In the genomic region with DNA sequence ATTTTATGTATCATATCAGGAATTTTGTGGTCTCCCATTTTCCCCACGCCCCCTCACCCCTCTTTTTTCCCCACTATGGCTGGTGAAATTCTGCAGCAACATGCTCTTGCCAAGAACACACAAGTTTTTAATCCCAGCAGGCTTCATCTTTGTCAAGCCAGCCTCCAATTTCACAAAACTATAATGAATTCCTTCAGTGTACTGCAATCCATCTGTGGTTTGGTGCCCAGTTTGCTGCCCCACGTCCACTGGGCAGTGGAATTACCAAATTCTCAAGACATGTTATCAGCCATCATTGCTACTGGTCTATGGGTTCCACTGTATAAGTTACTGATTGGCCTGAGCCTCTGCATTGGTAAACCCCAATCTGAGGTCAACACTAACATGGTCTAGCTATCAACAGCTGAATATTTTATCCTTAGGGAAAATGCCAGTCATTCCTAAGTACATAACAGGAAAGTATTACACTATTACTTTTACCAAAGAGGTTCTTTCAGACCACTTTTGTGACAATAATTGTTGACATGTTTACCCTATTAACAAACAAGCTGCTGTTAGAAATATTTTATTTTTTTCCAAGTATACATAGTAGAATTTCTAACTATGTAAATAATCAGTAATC, we compare ENCODE assay signal across 8 cellular contexts. TPM values are rescaled to one million over a fixed set of nuclear protein-coding genes. Genes with fewer than 3 reads are reported as not detected.
DNase-seq lines count a peak whose midpoint lies in the region; ATAC-seq, FAIRE-seq and TF ChIP-seq lines count a peak whose summit lies in the region.

No MANE protein-coding gene starts in this region.

- no peak overlapping the region for H3K23ac ChIP-seq in H9 (ENCODE audit: insufficient read length, low read depth, low read length)

- peaks cover 21% of the 10 kb centered on the region; the same call in 1 of the 2 replicates for H3K79me2 ChIP-seq in H9 (ENCODE audit: insufficient read depth, low read length)
- peaks cover 33% of the 10 kb centered on the region for H3K79me2 ChIP-seq in smooth muscle cell (ENCODE audit: low read depth)

- H3K27ac Mint-ChIP-seq in H9 = peak overlapping the region in 1 of 3 experiments; percentile 46; a peak in 1 of 7 replicates
- peak overlapping the region; percentile 95 for H3K27ac Mint-ChIP-seq in activated B cell treated with CpG ODN at 0.5 μM for 24 hours
- peak overlapping the region; percentile 91 to 100 (median 94) for H3K27ac Mint-ChIP-seq in immature natural killer cell

- H4K20me1 ChIP-seq in H9 (ENCODE audit: control insufficient read depth, insufficient read depth, insufficient read length) (no peaks in the 10 kb centered on the region), smooth muscle cell (ENCODE audit: low read depth) (peaks cover 30% of the 10 kb centered on the region)

- peaks cover 6% of the 10 kb centered on the region for H3K23me2 ChIP-seq in H9 (ENCODE audit: insufficient read length, low read depth, low read length, poor library complexity, severe bottlenecking)

- no peak overlapping the region for H2BK15ac ChIP-seq in H9 (ENCODE audit: low read depth, low read length)

- H2AFZ ChIP-seq in H9 (ENCODE audit: low read length) (no peak overlapping the region), smooth muscle cell (ENCODE audit: low read depth) (no peak overlapping the region)

- H2BK5ac ChIP-seq in H9 (ENCODE audit: insufficient read length, low read length) = no peak overlapping the region

- no peak overlapping the region for H3K4me3 ChIP-seq in smooth muscle cell

- H3K4me2 ChIP-seq in H9 (ENCODE audit: insufficient read depth, insufficient read length, low read length) = no peak overlapping the region
- peak overlapping the region; percentile 84 for H3K4me2 ChIP-seq in smooth muscle cell

- H3K56ac ChIP-seq in H9 (ENCODE audit: insufficient read length, low read depth, low read length) = no peak overlapping the region

- H3K27me3 Mint-ChIP-seq in H9 (ENCODE audit: low read depth) = no peaks in the 10 kb centered on the region; the same call in 1 of the 2 replicates
- H3K27me3 Mint-ChIP-seq in activated B cell treated with CpG ODN at 0.5 μM for 24 hours = no peaks in the 10 kb centered on the region
- H3K27me3 Mint-ChIP-seq in immature natural killer cell (ENCODE audit: low read depth in 3 of 3) = peaks cover 5 to 16% (median 6%) of the 10 kb centered on the region in 3 donors

- no peak overlapping the region for H2BK12ac ChIP-seq in H9 (ENCODE audit: insufficient read length, low read depth, low read length)

- H3K18ac ChIP-seq in H9 (ENCODE audit: insufficient read length, low read depth, low read length) = no peak overlapping the region

- H3F3A ChIP-seq in smooth muscle cell (ENCODE audit: low read depth) = peaks cover 11% of the 10 kb centered on the region

- H3K27me3 ChIP-seq in H9 (ENCODE audit: insufficient read depth, low read length) (no peaks in the 10 kb centered on the region), smooth muscle cell (ENCODE audit: low read depth) (no peaks in the 10 kb centered on the region)

- peaks cover 3% of the 10 kb centered on the region for H3K79me1 ChIP-seq in H9 (ENCODE audit: insufficient read depth, low read depth, low read length, poor library complexity, severe bottlenecking)

- H3K36me3 Mint-ChIP-seq in H9 (ENCODE audit: insufficient read depth in 1 of 3, low read depth in 3 of 3) (0 out of 7 replicates have a peak, but pooled peaks cover 0 to 3% (median 0%) of the 10 kb centered on the region in 3 experiments), activated B cell treated with CpG ODN at 0.5 μM for 24 hours (ENCODE audit: low read depth) (peaks cover 18% of the 10 kb centered on the region), immature natural killer cell (peaks cover 0 to 6% (median 0%) of the 10 kb centered on the region in 3 donors)

- peak overlapping the region; percentile 85 for H2BK120ac ChIP-seq in H9 (ENCODE audit: low read depth, low read length, poor library complexity, severe bottlenecking)

- WGBS in H9 (ENCODE audit: extremely low coverage, insufficient read length, low lambda C conversion rate) = no CpG with 5 or more reads among the region's 2 CpGs
- WGBS in smooth muscle cell (ENCODE audit: low lambda C conversion rate) = 66% methylated on average over 2 of the region's 2 CpGs

- H3K4ac ChIP-seq in H9 (ENCODE audit: low read depth, low read length) = no peak overlapping the region

- CTCF ChIA-PET in activated B cell treated with CpG ODN at 0.5 μM for 24 hours (lab: Charles Lee) = interaction anchor here (1.1 kb wide), 1 partner anchor 123 kb away, joined by 4 read pairs; no protein-coding TSS in a partner anchor

- H2BK20ac ChIP-seq in H9 (ENCODE audit: low read depth, low read length, poor library complexity, severe bottlenecking) = no peak overlapping the region

- H3K14ac ChIP-seq in H9 (ENCODE audit: insufficient read depth, low read length) = no peak overlapping the region

- H4K8ac ChIP-seq in H9 (replicated peaks; ENCODE audit: insufficient read length, low read depth, low read length) = no peak overlapping the region

- H3K9me3 ChIP-seq in H9 (ENCODE audit: control insufficient read depth, low read depth, low read length) (no peaks in the 10 kb centered on the region), smooth muscle cell (replicated peaks; ENCODE audit: low read depth) (no peaks in the 10 kb centered on the region)

- no peak overlapping the region for H4K5ac ChIP-seq in H9 (ENCODE audit: insufficient read length, low read depth, low read length)

- ATAC-seq in activated B cell treated with CpG ODN at 0.5 μM for 24 hours (ENCODE audit: low read depth) (no peak), sciatic nerve (no peak)

- H3K27ac ChIP-seq in H9 (ENCODE audit: insufficient read length, low read depth, low read length) (peak overlapping the region; percentile 95), smooth muscle cell (ENCODE audit: low read depth) (peak overlapping the region; percentile 100)

- no peaks in the 10 kb centered on the region; a peak in 1 of 5 replicates for H3K9me3 Mint-ChIP-seq in H9
- no peaks in the 10 kb centered on the region for H3K9me3 Mint-ChIP-seq in activated B cell treated with CpG ODN at 0.5 μM for 24 hours
- no peaks in the 10 kb centered on the region for H3K9me3 Mint-ChIP-seq in immature natural killer cell

- H3K4me1 ChIP-seq in H9 (ENCODE audit: insufficient read depth, low read length) = no peaks in the 10 kb centered on the region; the same call in 1 of the 2 replicates
- peaks cover 21% of the 10 kb centered on the region for H3K4me1 ChIP-seq in smooth muscle cell (ENCODE audit: low read depth)

- no peak for TF ChIP-seq CTCF in H9 (conservative IDR thresholded peaks at IDR 0.05)
- TF ChIP-seq CTCF in activated B cell treated with CpG ODN at 0.5 μM for 24 hours (IDR thresholded peaks at IDR 0.05) = no peak
- no peak for TF ChIP-seq CTCF in smooth muscle cell (IDR thresholded peaks at IDR 0.05; ENCODE audit: borderline replicate concordance, insufficient read depth, poor library complexity, severe bottlenecking)

- H3K9ac ChIP-seq in H9 (ENCODE audit: extremely low read depth, insufficient read length, low read length) (no peak overlapping the region), smooth muscle cell (ENCODE audit: low read depth) (peak overlapping the region; percentile 96)

- H3K4me3 Mint-ChIP-seq in H9 (peak overlapping the region in 1 of 2 experiments; percentile 8; a peak in 1 of 5 replicates), activated B cell treated with CpG ODN at 0.5 μM for 24 hours (peak overlapping the region; percentile 12), immature natural killer cell (peak overlapping the region; percentile 12 to 100 (median 95))

- peaks cover 29 to 32% of the 10 kb centered on the region in 2 experiments for H3K4me1 Mint-ChIP-seq in H9
- peaks cover 36% of the 10 kb centered on the region for H3K4me1 Mint-ChIP-seq in activated B cell treated with CpG ODN at 0.5 μM for 24 hours
- peaks cover 21 to 34% of the 10 kb centered on the region in 2 donors for H3K4me1 Mint-ChIP-seq in immature natural killer cell

- H4K91ac ChIP-seq in H9 (ENCODE audit: insufficient read length, low read depth, low read length) = no peak overlapping the region

- in situ Hi-C loops in G401 (cut with HindIII; ENCODE audit: low sequenced_read_pairs) = no loop called here

- no peak overlapping the region for H2AK5ac ChIP-seq in H9 (ENCODE audit: insufficient read length, low read length)

- intact Hi-C loops in activated B cell treated with CpG ODN at 0.5 μM for 24 hours (cut with micrococcal nuclease) (no loop called here), sciatic nerve (cut with DNase I) (no loop called here)

- no peaks in the 10 kb centered on the region for H3K36me3 ChIP-seq in smooth muscle cell (ENCODE audit: low read depth)

- FAIRE-seq in urothelium cell line (lab: Jason Lieb, UNC) = no peak

- peak overlapping the region; percentile 2 for H3T11ph ChIP-seq in H9 (ENCODE audit: low read length)

- POLR2A ChIA-PET in activated B cell treated with CpG ODN at 0.5 μM for 24 hours (lab: Charles Lee) = interaction anchor here (0.6 to 3.5 kb wide), 8 partner anchors 28 to 377 kb away, joined by 3 to 60 read pairs (median 16); a partner anchor contains a TSS

- DNase-seq in H9 (no peak), activated B cell treated with CpG ODN at 0.5 μM for 24 hours (no peak), immature natural killer cell (no peak), smooth muscle cell (lab: John Stamatoyannopoulos, UW; ENCODE audit: unreplicated experiment) (no peak), 8988T (no peak), urothelium cell line (ENCODE audit: low spot score) (no peak), G401 (ENCODE audit: low spot score) (no peak), sciatic nerve (ENCODE audit: low spot score) (no peak)

RNA-seq across cellular contexts. Expression of a gene that starts 1.7 kb away (rescaled TPM):
- total RNA-seq in H9 (2021) (76.4 and 80.4 TPM in 2 replicates), activated B cell treated with CpG ODN at 0.5 μM for 24 hours (118 and 139 TPM in 2 replicates), smooth muscle cell (420 and 421 TPM in 2 replicates), sciatic nerve (314 TPM)
- polyA plus RNA-seq in immature natural killer cell (10 to 100 TPM; 20.8 to 39.4 (median 22.4) TPM), smooth muscle cell (72.9 and 75.4 TPM in 2 replicates)
- total RNA-seq in G401 (2014; rRNA removed; shearing (Covaris generic)) = 45.5 and 101 TPM in 2 replicates
